In genomic region chr3:185717627-185718330, GRCh38 we compare ENCODE assay signal across 13 cellular contexts.
DNase-seq lines count a peak whose midpoint lies in the region; ATAC-seq and TF ChIP-seq lines count a peak whose summit lies in the region.
"Had no signal": no experiment of that assay in that cellular context is flagged by ENCODE, and none has a peak within 500 bp of the region (broad histone marks: within the 10 kb centered on the region; RNA-seq: fewer than 3 reads in every experiment).

No MANE protein-coding gene starts in this region.

- H3K4me3 ChIP-seq in AG04450 (ENCODE audit: low read depth, low read length) (no peak overlapping the region), PC-3 (ENCODE audit: low read length) (no peak overlapping the region), ectodermal cell (ENCODE audit: insufficient read depth, low read depth, low read length) (no peak overlapping the region)
- no peak overlapping the region for H3K4me3 ChIP-seq in CD8-positive, alpha-beta memory T cell (ENCODE audit: low read length)
- H3K4me3 ChIP-seq: ovary, suprapubic skin had no signal

- TF ChIP-seq CTCF in AG04450 (IDR thresholded peaks at IDR 0.05; ENCODE audit: low read depth, low read length): peak; percentile 12; the same call in 1 of the 2 replicates
- no peak for TF ChIP-seq CTCF in PC-3 (conservative IDR thresholded peaks at IDR 0.05; ENCODE audit: low read depth, low read length)
- no peak for TF ChIP-seq CTCF in mesothelial cell of epicardium (IDR thresholded peaks at IDR 0.05; ENCODE audit: unreplicated experiment)

- peak overlapping the region; percentile 83 for H3K27ac Mint-ChIP-seq in mesothelial cell of epicardium
- H3K27ac Mint-ChIP-seq in CD8-positive, alpha-beta memory T cell: no peak overlapping the region
- H3K27ac Mint-ChIP-seq: activated naive CD4-positive, alpha-beta T cell treated with anti-CD3 and anti-CD28 coated beads, Interleukin-2, amount 10 ng/mL, durations not matched to agents 7 days and 5 days had no signal

- H3K4me1 ChIP-seq in PC-3 (ENCODE audit: insufficient read depth, low read length) (peaks cover 40% of the 10 kb centered on the region), ectodermal cell (ENCODE audit: control insufficient read depth, insufficient read depth, low read length) (peaks cover 35% of the 10 kb centered on the region)
- no peaks in the 10 kb centered on the region for H3K4me1 ChIP-seq in CD8-positive, alpha-beta memory T cell (ENCODE audit: insufficient read depth, low read length)

- no peak overlapping the region for H3K4me3 Mint-ChIP-seq in mesothelial cell of epicardium
- no peak overlapping the region for H3K4me3 Mint-ChIP-seq in CD8-positive, alpha-beta memory T cell
- H3K4me3 Mint-ChIP-seq: activated naive CD4-positive, alpha-beta T cell treated with anti-CD3 and anti-CD28 coated beads, Interleukin-2, amount 10 ng/mL, durations not matched to agents 7 days and 5 days had no signal

- H3K36me3 Mint-ChIP-seq in mesothelial cell of epicardium: peaks cover 11% of the 10 kb centered on the region
- H3K36me3 Mint-ChIP-seq in CD8-positive, alpha-beta memory T cell: no peaks in the 10 kb centered on the region
- H3K36me3 Mint-ChIP-seq: activated naive CD4-positive, alpha-beta T cell treated with anti-CD3 and anti-CD28 coated beads, Interleukin-2, amount 10 ng/mL, durations not matched to agents 7 days and 5 days had no signal

- no peaks in the 10 kb centered on the region for H3F3A ChIP-seq in PC-3 (ENCODE audit: low read length, unreplicated experiment)

- no peaks in the 10 kb centered on the region for H3K9me3 Mint-ChIP-seq in mesothelial cell of epicardium
- peaks cover 0 to 4% (median 0%) of the 10 kb centered on the region in 5 donors for H3K9me3 Mint-ChIP-seq in CD8-positive, alpha-beta memory T cell
- H3K9me3 Mint-ChIP-seq: activated naive CD4-positive, alpha-beta T cell treated with anti-CD3 and anti-CD28 coated beads, Interleukin-2, amount 10 ng/mL, durations not matched to agents 7 days and 5 days had no signal

- POLR2A ChIA-PET in AG04450 (lab: Yijun Ruan, JAX): interaction anchor here (0.6 to 2.0 kb wide), 5 partner anchors 11 to 105 kb away, joined by 3 to 6 read pairs (median 4); no protein-coding TSS in a partner anchor
- POLR2A ChIA-PET in PC-3 (lab: Charles Lee; ENCODE audit: unreplicated experiment): no interaction called here
- POLR2A ChIA-PET in CD8-positive, alpha-beta memory T cell (lab: Charles Lee): no interaction called here

- H3K36me3 ChIP-seq in PC-3 (ENCODE audit: low read depth, low read length) (no peaks in the 10 kb centered on the region), ectodermal cell (ENCODE audit: control insufficient read depth, insufficient read depth, low read length) (no peaks in the 10 kb centered on the region)
- no peaks in the 10 kb centered on the region for H3K36me3 ChIP-seq in CD8-positive, alpha-beta memory T cell (ENCODE audit: insufficient read depth, low read length)
- H3K36me3 ChIP-seq: ovary, suprapubic skin had no signal

- H2AFZ ChIP-seq in PC-3 (ENCODE audit: low read length): no peak overlapping the region

- CTCF ChIA-PET in AG04450 (lab: Charles Lee): interaction anchor here (0.6 to 1.1 kb wide), 2 partner anchors 9 to 40 kb away, joined by 3 read pairs; no protein-coding TSS in a partner anchor
- CTCF ChIA-PET in PC-3 (lab: Charles Lee): no interaction called here
- CTCF ChIA-PET in CD8-positive, alpha-beta memory T cell (lab: Charles Lee): no interaction called here

- H3K4me1 Mint-ChIP-seq in mesothelial cell of epicardium: peaks cover 50% of the 10 kb centered on the region
- H3K4me1 Mint-ChIP-seq in CD8-positive, alpha-beta memory T cell: no peaks in the 10 kb centered on the region
- H3K4me1 Mint-ChIP-seq: activated naive CD4-positive, alpha-beta T cell treated with anti-CD3 and anti-CD28 coated beads, Interleukin-2, amount 10 ng/mL, durations not matched to agents 7 days and 5 days had no signal

- H3K27ac ChIP-seq in AG04450 (ENCODE audit: low read depth, low read length) (peak overlapping the region; percentile 96), PC-3 (ENCODE audit: low read length) (0 out of 2 replicates have a peak overlapping the region, but pooled peaks have one; percentile 23), ectodermal cell (ENCODE audit: insufficient read depth, low read depth, low read length, poor library complexity, severe bottlenecking) (peak overlapping the region; percentile 29)
- H3K27ac ChIP-seq in CD8-positive, alpha-beta memory T cell (ENCODE audit: low read depth, low read length): no peak overlapping the region
- H3K27ac ChIP-seq: ovary, suprapubic skin had no signal

- H4K20me1 ChIP-seq in PC-3 (ENCODE audit: low read length): no peaks in the 10 kb centered on the region

- DNase-seq in AG04450 (ENCODE audit: low read depth, low spot score) (no peak), PC-3 (no peak), mesothelial cell of epicardium (ENCODE audit: low spot score in 2 of 2, unreplicated experiment in 2 of 2) (no peak), SHP77 treated with DMSO at 0.1 percent for 48 hours (lab: John Stamatoyannopoulos, UW) (no peak)
- DNase-seq in CD8-positive, alpha-beta memory T cell: no peak
- DNase-seq: activated CD8-positive, alpha-beta memory T cell treated with anti-CD3 and anti-CD28 coated beads, Interleukin-2, amount 50 U/mL, for 4 hours; activated naive CD4-positive, alpha-beta T cell treated with anti-CD3 and anti-CD28 coated beads, Interleukin-2, amount 10 ng/mL, durations not matched to agents 7 days and 5 days; DMS53; ovary had no signal

- H3K27me3 ChIP-seq in AG04450 (ENCODE audit: control insufficient read depth, insufficient read depth, low read length) (no peaks in the 10 kb centered on the region), PC-3 (ENCODE audit: low read length) (no peaks in the 10 kb centered on the region), ectodermal cell (ENCODE audit: control insufficient read depth, insufficient read depth, low read length, poor library complexity, severe bottlenecking) (no peaks in the 10 kb centered on the region)
- no peaks in the 10 kb centered on the region for H3K27me3 ChIP-seq in CD8-positive, alpha-beta memory T cell (ENCODE audit: insufficient read depth, low read length, poor library complexity, severe bottlenecking)
- H3K27me3 ChIP-seq: ovary, suprapubic skin had no signal

- intact Hi-C loops in PC-3 (cut with micrococcal nuclease): no loop called here

- 95 to 96% methylated on average over 9 of the region's 9 CpGs for WGBS in ectodermal cell, 2 experiments

- H3K9me3 ChIP-seq in AG04450 (ENCODE audit: control insufficient read depth, insufficient read depth, low read length) (0 out of 2 replicates have a peak, but pooled peaks cover 3% of the 10 kb centered on the region), PC-3 (ENCODE audit: low read length) (no peaks in the 10 kb centered on the region), ectodermal cell (ENCODE audit: control insufficient read depth, low read length) (no peaks in the 10 kb centered on the region)
- no peaks in the 10 kb centered on the region for H3K9me3 ChIP-seq in CD8-positive, alpha-beta memory T cell (ENCODE audit: low read length)
- H3K9me3 ChIP-seq: ovary, suprapubic skin had no signal

- H3K4me2 ChIP-seq in PC-3 (ENCODE audit: low read length): no peak overlapping the region

- H3K9me2 ChIP-seq in PC-3 (replicated peaks; ENCODE audit: low read length): no peaks in the 10 kb centered on the region

- H3K79me2 ChIP-seq in PC-3 (ENCODE audit: low read length): peaks cover 84% of the 10 kb centered on the region

- no peaks in the 10 kb centered on the region for H3K27me3 Mint-ChIP-seq in mesothelial cell of epicardium (ENCODE audit: low read depth)
- H3K27me3 Mint-ChIP-seq in CD8-positive, alpha-beta memory T cell: peaks cover 6 to 33% of the 10 kb centered on the region in 2 donors

- no peak overlapping the region for H3K9ac ChIP-seq in PC-3 (ENCODE audit: low read length)

- BruUV-seq in PC-3 (replicated peaks; lab: Mats Ljungman, UMichigan): no TSS peak

- ATAC-seq in PC-3 (no peak), HG03045 (IDR thresholded peaks at IDR 0.05; ENCODE audit: unreplicated experiment) (no peak), GM18909 (IDR thresholded peaks at IDR 0.05; ENCODE audit: poor library complexity, unreplicated experiment) (no peak)
